Comparison of ENCODE assay signal across 10 cellular contexts in the genomic region with DNA sequence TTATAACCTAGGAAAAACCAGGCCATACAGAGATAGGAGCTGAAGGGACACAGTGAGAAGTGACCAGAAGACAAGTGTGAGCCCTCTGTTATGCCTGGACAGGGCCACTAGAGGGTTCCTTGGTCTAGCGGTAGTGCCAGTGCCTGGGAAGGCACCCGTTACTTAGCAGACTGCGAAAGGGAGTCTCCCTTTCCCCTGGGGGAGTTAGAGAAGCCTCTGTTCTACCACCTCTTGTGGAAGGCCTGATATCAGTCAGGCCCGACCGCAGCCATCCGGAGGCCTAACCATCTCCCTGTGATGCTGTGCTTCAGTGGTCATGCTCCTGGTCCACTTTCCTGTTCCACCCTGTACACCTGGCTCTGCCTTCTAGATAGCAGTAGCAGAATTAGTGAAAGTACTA. TPM values are rescaled to one million over a fixed set of nuclear protein-coding genes. Genes with fewer than 3 reads are reported as not detected.
DNase-seq lines count a peak whose midpoint lies in the region; ATAC-seq, FAIRE-seq and TF ChIP-seq lines count a peak whose summit lies in the region.
"Not testable (repeated sequence)": the region's sequence is repeated elsewhere in the genome, so short reads cannot be mapped to it uniquely, and the experiment has no call there.
"Had no signal": no experiment of that assay in that cellular context is flagged by ENCODE, and none has a peak within 500 bp of the region (broad histone marks: within the 10 kb centered on the region; RNA-seq: fewer than 3 reads in every experiment).

No MANE protein-coding gene starts in this region.

- ATAC-seq in HG03342 (IDR thresholded peaks at IDR 0.05; ENCODE audit: unreplicated experiment) = peak; percentile 66
- not testable (repeated sequence) for ATAC-seq in activated CD8-positive, alpha-beta T cell treated with anti-CD3 and anti-CD28 coated beads for 36 hours

- H3K4me2 ChIP-seq in endothelial cell of umbilical vein (ENCODE audit: insufficient read depth, low read length); parathyroid adenoma (ENCODE audit: low read length): not testable (repeated sequence)

- not testable (repeated sequence) for H3K4me3 ChIP-seq in endothelial cell of umbilical vein (replicated peaks in 1 of 3; ENCODE audit: insufficient read depth in 1 of 3, low read depth in 1 of 3, low read length in 3 of 3); parathyroid adenoma (ENCODE audit: low read depth, low read length)

- H3K9me3 Mint-ChIP-seq in activated CD8-positive, alpha-beta T cell treated with anti-CD3 and anti-CD28 coated beads for 36 hours = not testable (repeated sequence)

- dilution Hi-C loops in endothelial cell of umbilical vein (cut with MboI; ENCODE audit: extremely low pct_ligation_motif_present, low sequenced_read_pairs) = not testable (repeated sequence)

- CTCF ChIA-PET in activated CD8-positive, alpha-beta T cell treated with anti-CD3 and anti-CD28 coated beads for 36 hours (lab: Charles Lee) = interaction anchor here (1.0 kb wide), 1 partner anchor 20 kb away, joined by 3 read pairs; no protein-coding TSS in a partner anchor
- CTCF ChIA-PET in endothelial cell of umbilical vein (lab: Charles Lee) = not testable (repeated sequence)

- not testable (repeated sequence) for H3K27me3 ChIP-seq in endothelial cell of umbilical vein (ENCODE audit: control insufficient read depth in 2 of 2, insufficient read depth in 2 of 2, low read length in 2 of 2); parathyroid adenoma (ENCODE audit: control insufficient read depth, insufficient read depth, low read length)

- H3K4me1 Mint-ChIP-seq in activated CD8-positive, alpha-beta T cell treated with anti-CD3 and anti-CD28 coated beads for 36 hours (ENCODE audit: low read depth) = not testable (repeated sequence)

- H3K36me3 Mint-ChIP-seq in activated CD8-positive, alpha-beta T cell treated with anti-CD3 and anti-CD28 coated beads for 36 hours (ENCODE audit: low read depth) = not testable (repeated sequence)

- in situ Hi-C loops in GM13977 (cut with MboI; ENCODE audit: low pct_unique_long_range_greater_than_20kb, low sequenced_read_pairs, unreplicated experiment) = not testable (repeated sequence)

- not testable (repeated sequence) for H2AFZ ChIP-seq in endothelial cell of umbilical vein (ENCODE audit: low read depth, low read length); parathyroid adenoma

- H3K9ac ChIP-seq in endothelial cell of umbilical vein (replicated peaks; ENCODE audit: extremely low read depth, insufficient read depth, low read length); parathyroid adenoma: not testable (repeated sequence)

- DNase-seq in AG09319 (ENCODE audit: extremely low read depth, low read depth); GM13977 (ENCODE audit: low spot score); endothelial cell of umbilical vein (ENCODE audit: low read depth, low spot score): not testable (repeated sequence)
- peak; percentile 40 for DNase-seq in OCI-M1 (lab: John Stamatoyannopoulos, UW)
- DNase-seq in activated CD8-positive, alpha-beta T cell treated with anti-CD3 and anti-CD28 coated beads for 36 hours = peak; percentile 23
- DNase-seq in iris pigment epithelial cell (ENCODE audit: low read depth) = peak; percentile 8

- peak; percentile 24 for TF ChIP-seq CTCF in AG09319 (IDR thresholded peaks at IDR 0.05; ENCODE audit: low read depth, low read length)
- peak; percentile 22 for TF ChIP-seq CTCF in GM13977 (IDR thresholded peaks at IDR 0.05; ENCODE audit: extremely low read depth, insufficient read depth, missing control alignments)
- not testable (repeated sequence) for TF ChIP-seq CTCF in activated CD8-positive, alpha-beta T cell treated with anti-CD3 and anti-CD28 coated beads for 36 hours (IDR thresholded peaks at IDR 0.05)
- TF ChIP-seq CTCF in endothelial cell of umbilical vein (IDR thresholded peaks at IDR 0.05; ENCODE audit: extremely low read depth in 1 of 2, insufficient read depth in 1 of 2, low read depth in 1 of 2, low read length in 2 of 2) = peak in 1 of 2 donors; percentile 26
- peak; percentile 50 for TF ChIP-seq CTCF in parathyroid adenoma (IDR thresholded peaks at IDR 0.05)

- not testable (repeated sequence) for TF ChIP-seq POLR2A in endothelial cell of umbilical vein (IDR thresholded peaks at IDR 0.05; ENCODE audit: low read depth, low read length)

- not testable (repeated sequence) for BruUV-seq in endothelial cell of umbilical vein (replicated peaks; lab: Mats Ljungman, UMichigan)

- H3K27me3 Mint-ChIP-seq in activated CD8-positive, alpha-beta T cell treated with anti-CD3 and anti-CD28 coated beads for 36 hours = not testable (repeated sequence)

- not testable (repeated sequence) for H3K27ac Mint-ChIP-seq in activated CD8-positive, alpha-beta T cell treated with anti-CD3 and anti-CD28 coated beads for 36 hours

- not testable (repeated sequence) for H3K9me1 ChIP-seq in endothelial cell of umbilical vein (replicated peaks; ENCODE audit: control insufficient read depth, extremely low read depth, insufficient read depth, low read length)

- peak; percentile 68 for FAIRE-seq in endothelial cell of umbilical vein (lab: Jason Lieb, UNC)

- H3K4me1 ChIP-seq in endothelial cell of umbilical vein (ENCODE audit: control insufficient read depth, extremely low read depth, insufficient read depth, low read length); parathyroid adenoma: not testable (repeated sequence)

- not testable (repeated sequence) for H3K4me3 Mint-ChIP-seq in activated CD8-positive, alpha-beta T cell treated with anti-CD3 and anti-CD28 coated beads for 36 hours

- not testable (repeated sequence) for H3K9me3 ChIP-seq in endothelial cell of umbilical vein (replicated peaks; ENCODE audit: control insufficient read depth, insufficient read depth, low read length); parathyroid adenoma (ENCODE audit: control insufficient read depth, low read length)

- H3K79me2 ChIP-seq in endothelial cell of umbilical vein (ENCODE audit: control insufficient read depth, insufficient read depth, low read length); parathyroid adenoma: not testable (repeated sequence)

- H4K20me1 ChIP-seq in endothelial cell of umbilical vein (replicated peaks; ENCODE audit: control insufficient read depth, extremely low read depth, insufficient read depth, low read length) = not testable (repeated sequence)

- intact Hi-C loops in activated CD8-positive, alpha-beta T cell treated with anti-CD3 and anti-CD28 coated beads for 36 hours (cut with micrococcal nuclease); endothelial cell of umbilical vein (cut with micrococcal nuclease): not testable (repeated sequence)

- not testable (repeated sequence) for H3K36me3 ChIP-seq in endothelial cell of umbilical vein (ENCODE audit: control insufficient read depth in 2 of 2, extremely low read depth in 1 of 2, insufficient read depth in 2 of 2, low read length in 2 of 2); parathyroid adenoma (ENCODE audit: control insufficient read depth, insufficient read depth, low read length)

- not testable (repeated sequence) for H3K27ac ChIP-seq in endothelial cell of umbilical vein (ENCODE audit: insufficient read depth, low read depth, low read length); parathyroid adenoma

- POLR2A ChIA-PET in activated CD8-positive, alpha-beta T cell treated with anti-CD3 and anti-CD28 coated beads for 36 hours (lab: Charles Lee); endothelial cell of umbilical vein (lab: Charles Lee): not testable (repeated sequence)

RNA-seq across cellular contexts. Expression of a gene that starts 14.3 kb away (rescaled TPM):
- total RNA-seq in activated CD8-positive, alpha-beta T cell treated with anti-CD3 and anti-CD28 coated beads for 36 hours = 1 to 10 TPM; 8.6 to 8.8 TPM
- 47.6 and 48.7 TPM in 2 replicates for total RNA-seq in endothelial cell of umbilical vein
- polyA plus RNA-seq in endothelial cell of umbilical vein = 106 and 126 TPM in 2 replicates
- polyA plus RNA-seq in endothelial cell of umbilical vein (2011; cell fraction: cytosol; rRNA removed) = 67.9 and 73.8 TPM in 2 replicates
- 25.1 and 25.6 TPM in 2 replicates for polyA plus RNA-seq in endothelial cell of umbilical vein (2011; cell fraction: nucleus; rRNA removed)
- 93.4 and 108 TPM in 2 replicates for polyA plus RNA-seq in endothelial cell of umbilical vein (2012)
- 23.6 and 26.1 TPM in 2 replicates for polyA minus RNA-seq in endothelial cell of umbilical vein
- polyA minus RNA-seq in endothelial cell of umbilical vein (2011; cell fraction: cytosol; rRNA and poly(A)+ RNA removed) = 27.3 TPM
- 8.6 and 11.6 TPM in 2 replicates for polyA minus RNA-seq in endothelial cell of umbilical vein (2011; cell fraction: nucleus; rRNA and poly(A)+ RNA removed)

RNA-seq across cellular contexts. Expression of a gene that starts 32.2 kb away (rescaled TPM):
- under 1 TPM in 1 of 2 experiments, not detected in 1; 0.22 TPM for total RNA-seq in activated CD8-positive, alpha-beta T cell treated with anti-CD3 and anti-CD28 coated beads for 36 hours
- total RNA-seq in endothelial cell of umbilical vein = 0.24 TPM in 1 of 2 replicates, not detected in the other
- 0.14 and 0.17 TPM in 2 replicates for polyA plus RNA-seq in endothelial cell of umbilical vein
- 0.06 and 0.08 TPM in 2 replicates for polyA plus RNA-seq in endothelial cell of umbilical vein (2011; cell fraction: cytosol; rRNA removed)
- 0.05 and 0.07 TPM in 2 replicates for polyA plus RNA-seq in endothelial cell of umbilical vein (2011; cell fraction: nucleus; rRNA removed)
- 0.09 and 0.10 TPM in 2 replicates for polyA plus RNA-seq in endothelial cell of umbilical vein (2012)
- 0.06 and 0.10 TPM in 2 replicates for polyA minus RNA-seq in endothelial cell of umbilical vein
- not detected for polyA minus RNA-seq in endothelial cell of umbilical vein (2011; cell fraction: cytosol; rRNA and poly(A)+ RNA removed)
- 0.19 TPM in 1 of 2 replicates, not detected in the other for polyA minus RNA-seq in endothelial cell of umbilical vein (2011; cell fraction: nucleus; rRNA and poly(A)+ RNA removed)

RNA-seq across cellular contexts. Expression of a gene that starts 34.1 kb away (rescaled TPM):
- total RNA-seq in activated CD8-positive, alpha-beta T cell treated with anti-CD3 and anti-CD28 coated beads for 36 hours = 10 to 100 TPM; 26.9 to 28.6 TPM
- 139 and 143 TPM in 2 replicates for total RNA-seq in endothelial cell of umbilical vein
- polyA plus RNA-seq in endothelial cell of umbilical vein = 201 and 236 TPM in 2 replicates
- 107 and 125 TPM in 2 replicates for polyA plus RNA-seq in endothelial cell of umbilical vein (2011; cell fraction: cytosol; rRNA removed)
- 67.6 and 74.4 TPM in 2 replicates for polyA plus RNA-seq in endothelial cell of umbilical vein (2011; cell fraction: nucleus; rRNA removed)
- 180 and 337 TPM in 2 replicates for polyA plus RNA-seq in endothelial cell of umbilical vein (2012)
- 52.7 and 69.2 TPM in 2 replicates for polyA minus RNA-seq in endothelial cell of umbilical vein
- 21.2 TPM for polyA minus RNA-seq in endothelial cell of umbilical vein (2011; cell fraction: cytosol; rRNA and poly(A)+ RNA removed)
- 18.6 and 42.3 TPM in 2 replicates for polyA minus RNA-seq in endothelial cell of umbilical vein (2011; cell fraction: nucleus; rRNA and poly(A)+ RNA removed)

RNA-seq across cellular contexts. Expression of a gene that starts 43.9 kb away (rescaled TPM):
- 1 to 10 TPM; 1.5 TPM for total RNA-seq in activated CD8-positive, alpha-beta T cell treated with anti-CD3 and anti-CD28 coated beads for 36 hours
- 19.8 and 22.3 TPM in 2 replicates for total RNA-seq in endothelial cell of umbilical vein
- 15.4 and 16.2 TPM in 2 replicates for polyA plus RNA-seq in endothelial cell of umbilical vein
- polyA plus RNA-seq in endothelial cell of umbilical vein (2011; cell fraction: cytosol; rRNA removed) = 11.3 and 14.8 TPM in 2 replicates
- 4.9 TPM in 2 replicates for polyA plus RNA-seq in endothelial cell of umbilical vein (2011; cell fraction: nucleus; rRNA removed)
- 14.3 and 21.5 TPM in 2 replicates for polyA plus RNA-seq in endothelial cell of umbilical vein (2012)
- polyA minus RNA-seq in endothelial cell of umbilical vein = 6.6 and 6.7 TPM in 2 replicates
- polyA minus RNA-seq in endothelial cell of umbilical vein (2011; cell fraction: cytosol; rRNA and poly(A)+ RNA removed) = not detected
- polyA minus RNA-seq in endothelial cell of umbilical vein (2011; cell fraction: nucleus; rRNA and poly(A)+ RNA removed) = 3.9 and 4.6 TPM in 2 replicates

RNA-seq across cellular contexts. Expression of a gene that starts 54.1 kb away (rescaled TPM):
- total RNA-seq in activated CD8-positive, alpha-beta T cell treated with anti-CD3 and anti-CD28 coated beads for 36 hours = not detected
- not detected in 2 replicates for total RNA-seq in endothelial cell of umbilical vein
- not detected in 2 replicates for polyA plus RNA-seq in endothelial cell of umbilical vein
- not detected in 2 replicates for polyA plus RNA-seq in endothelial cell of umbilical vein (2011; cell fraction: cytosol; rRNA removed)
- polyA plus RNA-seq in endothelial cell of umbilical vein (2011; cell fraction: nucleus; rRNA removed) = not detected in 2 replicates
- not detected in 2 replicates for polyA plus RNA-seq in endothelial cell of umbilical vein (2012)
- not detected in 2 replicates for polyA minus RNA-seq in endothelial cell of umbilical vein
- not detected for polyA minus RNA-seq in endothelial cell of umbilical vein (2011; cell fraction: cytosol; rRNA and poly(A)+ RNA removed)
- not detected in 2 replicates for polyA minus RNA-seq in endothelial cell of umbilical vein (2011; cell fraction: nucleus; rRNA and poly(A)+ RNA removed)
- total RNA-seq: activated naive CD8-positive, alpha-beta T cell treated with anti-CD3 and anti-CD28 coated beads, Interleukin-2, amount 10 ng/mL, durations not matched to agents 7 days and 5 days; urinary bladder had no signal
- polyA plus RNA-seq: urinary bladder had no signal
